Comparison of ENCODE assay signal across 8 cellular contexts in genomic region chr2:201882353-201883095, GRCh38.
A peak's percentile ranks its signal among the peaks of the same experiment; 100 is the strongest.
DNase-seq lines count a peak whose midpoint lies in the region; ATAC-seq, FAIRE-seq and TF ChIP-seq lines count a peak whose summit lies in the region.

No MANE protein-coding gene starts in this region.

- BruUV-seq in A673 (replicated peaks; lab: Mats Ljungman, UMichigan), result no TSS peak

- peak overlapping the region; percentile 62 for H3K4me3 Mint-ChIP-seq in stimulated activated memory B cell treated with anti-CD40 and anti-IgM and Interleukin-4, amounts not matched to agents 10 μg/mL and 1 μg/mL and 100 μg/mL, for 72 hours
- H3K4me3 Mint-ChIP-seq in endodermal cell, result no peak overlapping the region

- CTCF ChIA-PET in A673 (lab: Charles Lee), result no interaction called here

- TF ChIP-seq CTCF in A673 (conservative IDR thresholded peaks at IDR 0.05; ENCODE audit: low read depth, low read length) (no peak), endodermal cell (conservative IDR thresholded peaks at IDR 0.05) (no peak)

- H3K27ac ChIP-seq in A673 (ENCODE audit: low read depth, low read length, poor library complexity, severe bottlenecking) (peak overlapping the region; percentile 49), endodermal cell (ENCODE audit: low read depth, low read length) (no peak overlapping the region)

- no peaks in the 10 kb centered on the region for H3K9me3 Mint-ChIP-seq in stimulated activated memory B cell treated with anti-CD40 and anti-IgM and Interleukin-4, amounts not matched to agents 10 μg/mL and 1 μg/mL and 100 μg/mL, for 72 hours
- H3K9me3 Mint-ChIP-seq in endodermal cell, result no peaks in the 10 kb centered on the region

- H3K27me3 ChIP-seq in A673 (replicated peaks; ENCODE audit: insufficient read depth, low read depth, low read length, poor library complexity), result peaks cover 3% of the 10 kb centered on the region
- H3K27me3 ChIP-seq in endodermal cell (ENCODE audit: control insufficient read depth, insufficient read depth, low read length, poor library complexity, severe bottlenecking), result no peaks in the 10 kb centered on the region

- H3K36me3 ChIP-seq in A673 (ENCODE audit: insufficient read depth, low read length, poor library complexity, severe bottlenecking) (no peaks in the 10 kb centered on the region), endodermal cell (ENCODE audit: control insufficient read depth, insufficient read depth, low read length) (no peaks in the 10 kb centered on the region)

- peak; percentile 27 for FAIRE-seq in GM12892 (lab: Jason Lieb, UNC)

- intact Hi-C loops in A673 (cut with micrococcal nuclease; ENCODE audit: unreplicated experiment), result loop anchor here (5.0 kb wide), 1 partner anchor 150 kb away; the partner anchor contains the start of gene FZD7

- no peak for TF ChIP-seq POLR2A in GM12892 (IDR thresholded peaks at IDR 0.05; ENCODE audit: low read depth, low read length)

- H3K27me3 Mint-ChIP-seq in stimulated activated memory B cell treated with anti-CD40 and anti-IgM and Interleukin-4, amounts not matched to agents 10 μg/mL and 1 μg/mL and 100 μg/mL, for 72 hours, result peaks cover 61% of the 10 kb centered on the region
- H3K27me3 Mint-ChIP-seq in endodermal cell (ENCODE audit: insufficient read depth), result peaks cover 12% of the 10 kb centered on the region

- H3K4me3 ChIP-seq in A673 (ENCODE audit: low read depth, low read length, poor library complexity, severe bottlenecking), result peak overlapping the region; percentile 22
- H3K4me3 ChIP-seq in endodermal cell (ENCODE audit: low read length), result no peak overlapping the region

- H3K4me1 ChIP-seq in A673 (ENCODE audit: insufficient read depth, low read length, poor library complexity, severe bottlenecking) (peaks cover 68% of the 10 kb centered on the region), endodermal cell (ENCODE audit: control insufficient read depth, insufficient read depth, low read length) (peaks cover 2% of the 10 kb centered on the region)

- H3K4me1 Mint-ChIP-seq in stimulated activated memory B cell treated with anti-CD40 and anti-IgM and Interleukin-4, amounts not matched to agents 10 μg/mL and 1 μg/mL and 100 μg/mL, for 72 hours, result peaks cover 11% of the 10 kb centered on the region
- H3K4me1 Mint-ChIP-seq in endodermal cell, result peaks cover 38% of the 10 kb centered on the region

- no peaks in the 10 kb centered on the region for H3K36me3 Mint-ChIP-seq in stimulated activated memory B cell treated with anti-CD40 and anti-IgM and Interleukin-4, amounts not matched to agents 10 μg/mL and 1 μg/mL and 100 μg/mL, for 72 hours
- H3K36me3 Mint-ChIP-seq in endodermal cell (ENCODE audit: low read depth), result no peaks in the 10 kb centered on the region

- WGBS in endodermal cell (ENCODE audit: insufficient coverage in 1 of 2, insufficient read length in 1 of 2), 2 experiments, result 42 to 59% methylated on average over 7 to 14 of the region's 14 CpGs

- POLR2A ChIA-PET in A673 (lab: Charles Lee; ENCODE audit: low non-redundant PET), result no interaction called here

- peak; percentile 54 for ATAC-seq in stimulated activated memory B cell treated with anti-CD40 and anti-IgM and Interleukin-4, amounts not matched to agents 10 μg/mL and 1 μg/mL and 100 μg/mL, for 72 hours
- no peak for ATAC-seq in HG02973 (IDR thresholded peaks at IDR 0.05; ENCODE audit: unreplicated experiment)

- DNase-seq in A673 (ENCODE audit: low spot score) (peak; percentile 96), GM12892 (ENCODE audit: insufficient read length) (no peak), NCI-H2107 treated with DMSO at 0.1 percent for 48 hours (lab: John Stamatoyannopoulos, UW; ENCODE audit: unreplicated experiment) (peak; percentile 74), cerebellar cortex (ENCODE audit: low spot score) (peak; percentile 66), putamen (ENCODE audit: low spot score) (no peak), endodermal cell (no peak)

- no peak overlapping the region for H3K27ac Mint-ChIP-seq in stimulated activated memory B cell treated with anti-CD40 and anti-IgM and Interleukin-4, amounts not matched to agents 10 μg/mL and 1 μg/mL and 100 μg/mL, for 72 hours
- H3K27ac Mint-ChIP-seq in endodermal cell, result no peak overlapping the region

- H3K9me3 ChIP-seq in A673 (ENCODE audit: low read depth, low read length, poor library complexity, severe bottlenecking) (no peaks in the 10 kb centered on the region), endodermal cell (ENCODE audit: control insufficient read depth, low read length) (no peaks in the 10 kb centered on the region)

- H3K9ac ChIP-seq in endodermal cell (ENCODE audit: extremely low read depth, low read length, poor library complexity, severe bottlenecking), result no peak overlapping the region

Comparison
In these comparisons a context has a peak if more than half of its experiments do, and no peak if none do; other contexts are left out.
1. DNase-seq: peak in A673 (single experiment), NCI-H2107 treated with DMSO at 0.1 percent for 48 hours (single experiment) and cerebellar cortex (single experiment); none in GM12892 (single experiment), putamen (single experiment) and endodermal cell (single experiment).